In the genomic region with DNA sequence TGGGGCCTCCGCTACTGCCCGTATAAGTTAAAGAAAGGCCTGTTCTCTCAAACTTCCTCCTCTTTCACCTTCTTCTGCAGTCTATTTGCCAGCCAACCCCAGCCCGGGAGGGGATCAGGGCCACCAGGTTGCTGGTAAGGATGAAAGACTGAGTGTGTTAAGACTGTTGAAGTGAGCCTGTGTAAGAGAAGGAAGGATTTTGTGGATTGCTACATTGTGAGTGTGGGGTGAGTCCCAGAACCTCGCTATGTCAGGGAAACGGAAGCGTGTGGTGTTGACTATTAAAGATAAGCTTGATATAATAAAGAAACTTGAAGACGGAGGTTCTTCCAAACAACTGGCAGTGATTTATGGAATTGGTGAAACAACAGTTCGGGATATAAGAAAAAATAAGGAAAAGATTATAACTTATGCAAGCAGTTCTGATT, we compare ENCODE assay signal across 8 cellular contexts. TPM values are rescaled to one million over a fixed set of nuclear protein-coding genes. Genes with fewer than 3 reads are reported as not detected.
DNase-seq lines count a peak whose midpoint lies in the region; ATAC-seq and TF ChIP-seq lines count a peak whose summit lies in the region.

No MANE protein-coding gene starts in this region.

- TF ChIP-seq POLR2A in body of pancreas (IDR thresholded peaks at IDR 0.05): no peak

- peaks cover 24% of the 10 kb centered on the region for H3K4me1 ChIP-seq in body of pancreas
- peaks cover 5% of the 10 kb centered on the region for H3K4me1 ChIP-seq in thymus (ENCODE audit: control insufficient read depth, insufficient read depth, low read length)

- ATAC-seq in HG03196 (IDR thresholded peaks at IDR 0.05; ENCODE audit: unreplicated experiment) (peak; percentile 0), body of pancreas (no peak), left colon (peak; percentile 28), GM21390 (IDR thresholded peaks at IDR 0.05; ENCODE audit: unreplicated experiment) (no peak)

- no peaks in the 10 kb centered on the region for H3K27me3 ChIP-seq in body of pancreas
- H3K27me3 ChIP-seq in thymus (ENCODE audit: control insufficient read depth, insufficient read depth): no peaks in the 10 kb centered on the region

- no peak for TF ChIP-seq CTCF in body of pancreas (IDR thresholded peaks at IDR 0.05)

- H3K4me3 ChIP-seq in body of pancreas: peak overlapping the region; percentile 72 to 86
- H3K4me3 ChIP-seq in thymus (ENCODE audit: low read length): peak overlapping the region; percentile 74

- intact Hi-C loops in body of pancreas (cut with DNase I) (no loop called here), left colon (cut with DNase I, micrococcal nuclease) (loop anchor here in 1 of 2 donors (10.0 kb wide), 1 partner anchor 556 kb away; no protein-coding TSS in a partner anchor)

- H3K27ac ChIP-seq in body of pancreas (peak overlapping the region; percentile 78 to 93 (median 86)), thymus (ENCODE audit: low read depth) (peak overlapping the region; percentile 86)

- DNase-seq in AML-193 (lab: John Stamatoyannopoulos, UW) (peak; percentile 51 to 66), body of pancreas (peak in 1 of 4 donors; percentile 6), left colon (no peak), NCI-H2029 (lab: John Stamatoyannopoulos, UW) (no peak), NCI-H1694 treated with DMSO at 0.1 percent for 48 hours (lab: John Stamatoyannopoulos, UW) (no peak)

- H3K9me3 ChIP-seq in body of pancreas (no peaks in the 10 kb centered on the region), thymus (ENCODE audit: control insufficient read depth) (no peaks in the 10 kb centered on the region)

- 5 to 9% methylated on average over 8 of the region's 8 CpGs for WGBS in body of pancreas, 2 donors
- 20% methylated on average over 8 of the region's 8 CpGs for WGBS in thymus

- H3K36me3 ChIP-seq in body of pancreas (replicated peaks in 1 of 2; ENCODE audit: insufficient read depth in 1 of 2, low read depth in 2 of 2) (no peaks in the 10 kb centered on the region), thymus (ENCODE audit: control insufficient read depth, insufficient read depth) (no peaks in the 10 kb centered on the region)

RNA-seq across cellular contexts. Expression of a gene that starts 0.6 kb away (rescaled TPM):
- total RNA-seq in body of pancreas (1 to 10 TPM in 1 of 2 donors, under 1 TPM in 1; 0.66 to 6.0 TPM), left colon (1 to 10 TPM; 8.8 to 9.0 TPM)
- polyA plus RNA-seq in thymus: 12.7 TPM

RNA-seq across cellular contexts. Expression of a gene that starts 0.7 kb away (rescaled TPM):
- total RNA-seq in body of pancreas (10 to 100 TPM; 18.9 to 44.8 TPM), left colon (10 to 100 TPM; 13.6 to 23.6 TPM)
- polyA plus RNA-seq in thymus: 63.6 TPM

RNA-seq across cellular contexts. Expression of a gene that starts 47.4 kb away (rescaled TPM):
- total RNA-seq in body of pancreas (1 to 10 TPM; 7.9 to 9.9 TPM), left colon (10 to 100 TPM; 14.8 to 16.3 TPM)
- polyA plus RNA-seq in thymus: 7.9 TPM

Comparison
In these comparisons a context has a peak if more than half of its experiments do, and no peak if none do; other contexts are left out.
1. DNase-seq: peak in AML-193 (2 of 2); none in left colon (0 of 2), NCI-H2029 (single experiment) and NCI-H1694 treated with DMSO at 0.1 percent for 48 hours (single experiment).
2. ATAC-seq: peak in HG03196 (single experiment) and left colon (single experiment); none in body of pancreas (single experiment) and GM21390 (single experiment).